11 cellular contexts compared by ENCODE assay signal in the genomic region with DNA sequence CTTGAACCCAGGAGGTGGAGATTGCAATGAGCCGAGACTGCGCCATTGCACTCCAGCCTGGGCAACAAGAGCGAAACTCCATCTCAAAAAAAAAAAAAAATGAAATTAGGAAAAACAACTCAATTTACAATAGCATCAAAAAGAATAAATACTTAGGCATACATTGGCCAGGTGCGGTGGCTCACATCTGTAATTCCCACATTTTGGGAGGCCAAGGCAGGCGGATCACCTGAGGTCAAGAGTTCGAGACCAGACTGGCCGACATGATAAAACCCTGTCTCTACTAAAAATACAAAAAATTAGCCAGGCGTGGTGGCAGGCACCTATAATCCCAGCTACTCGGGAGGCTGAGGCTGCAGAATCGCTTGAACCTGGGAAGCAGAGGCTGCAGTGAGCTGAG. TPM values are rescaled to one million over a fixed set of nuclear protein-coding genes. Genes with fewer than 3 reads are reported as not detected.
DNase-seq lines count a peak whose midpoint lies in the region; ATAC-seq and TF ChIP-seq lines count a peak whose summit lies in the region.
"Not testable (repeated sequence)": the region's sequence is repeated elsewhere in the genome, so short reads cannot be mapped to it uniquely, and the experiment has no call there.
"Had no signal": no experiment of that assay in that cellular context is flagged by ENCODE, and none has a peak within 500 bp of the region (broad histone marks: within the 10 kb centered on the region; RNA-seq: fewer than 3 reads in every experiment).

No MANE protein-coding gene starts in this region.

- not testable (repeated sequence) for H3K27me3 ChIP-seq in CD4-positive, alpha-beta memory T cell (ENCODE audit: insufficient read depth, low read length); effector memory CD4-positive, alpha-beta T cell (replicated peaks; ENCODE audit: control insufficient read depth, insufficient read depth, low read length, poor library complexity, severe bottlenecking); stomach

- not testable (repeated sequence) for DNase-seq in CD4-positive, alpha-beta memory T cell; activated CD8-positive, alpha-beta T cell treated with anti-CD3 and anti-CD28 coated beads, Interleukin-2, amount 10 ng/mL, durations not matched to agents 7 days and 5 days; activated naive CD4-positive, alpha-beta T cell treated with anti-CD3 and anti-CD28 coated beads, Interleukin-2, amount 10 ng/mL, durations not matched to agents 7 days and 5 days; effector memory CD4-positive, alpha-beta T cell; naive thymus-derived CD8-positive, alpha-beta T cell
- DNase-seq in stomach = peak; percentile 17

- peaks cover 30 to 60% (median 45%) of the 10 kb centered on the region in 4 donors for H3K4me1 Mint-ChIP-seq in CD4-positive, alpha-beta memory T cell
- peaks cover 54% of the 10 kb centered on the region for H3K4me1 Mint-ChIP-seq in T-helper 1 cell treated with Interleukin-12 subunit alpha and Interleukin-12 subunit beta and Interleukin-4 antibody, amounts not matched to agents 30 μg/mL and 1 μg/mL, for 36 hours (ENCODE audit: low read depth)
- peaks cover 72% of the 10 kb centered on the region for H3K4me1 Mint-ChIP-seq in activated CD8-positive, alpha-beta T cell treated with anti-CD3 and anti-CD28 coated beads, Interleukin-2, amount 10 ng/mL, durations not matched to agents 7 days and 5 days (ENCODE audit: low read depth)
- H3K4me1 Mint-ChIP-seq in activated naive CD4-positive, alpha-beta T cell treated with anti-CD3 and anti-CD28 coated beads, Interleukin-2, amount 10 ng/mL, durations not matched to agents 7 days and 5 days = peaks cover 75% of the 10 kb centered on the region
- peaks cover 30 to 71% (median 61%) of the 10 kb centered on the region in 4 donors for H3K4me1 Mint-ChIP-seq in naive thymus-derived CD8-positive, alpha-beta T cell

- H3K36me3 Mint-ChIP-seq in CD4-positive, alpha-beta memory T cell; T-helper 1 cell treated with Interleukin-12 subunit alpha and Interleukin-12 subunit beta and Interleukin-4 antibody, amounts not matched to agents 30 μg/mL and 1 μg/mL, for 36 hours (ENCODE audit: low read depth); activated CD8-positive, alpha-beta T cell treated with anti-CD3 and anti-CD28 coated beads, Interleukin-2, amount 10 ng/mL, durations not matched to agents 7 days and 5 days (ENCODE audit: low read depth); activated naive CD4-positive, alpha-beta T cell treated with anti-CD3 and anti-CD28 coated beads, Interleukin-2, amount 10 ng/mL, durations not matched to agents 7 days and 5 days; naive thymus-derived CD8-positive, alpha-beta T cell: not testable (repeated sequence)

- intact Hi-C loops in CD4-positive, alpha-beta memory T cell (cut with micrococcal nuclease) = loop anchor here (1.0 to 10.0 kb wide), 4 partner anchors 17 to 357 kb away; partner anchors contain the start of genes CD27, CD4, MRPL51 and ZNF384
- intact Hi-C loops in stomach (cut with DNase I; ENCODE audit: low total_unique reads) = loop anchor here (5.0 to 10.0 kb wide), 2 partner anchors 35 to 107 kb away; partner anchors contain the start of gene GAPDH

- peaks cover 54% of the 10 kb centered on the region for H3K4me1 ChIP-seq in CD4-positive, alpha-beta memory T cell (ENCODE audit: insufficient read depth, low read length)
- H3K4me1 ChIP-seq in effector memory CD4-positive, alpha-beta T cell (ENCODE audit: control insufficient read depth, insufficient read depth, low read length, poor library complexity, severe bottlenecking) = peaks cover 20% of the 10 kb centered on the region
- peaks cover 19 to 34% (median 25%) of the 10 kb centered on the region in 4 donors for H3K4me1 ChIP-seq in stomach

- H3K27ac ChIP-seq in CD4-positive, alpha-beta memory T cell (ENCODE audit: low read depth, low read length) = peak overlapping the region; percentile 63
- H3K27ac ChIP-seq in KOPT-K1 (ENCODE audit: low read depth, low read length, poor library complexity, severe bottlenecking) (peak overlapping the region; percentile 77), stomach (peak overlapping the region in 1 of 5 donors; percentile 53)
- peak overlapping the region; percentile 67 for H3K27ac ChIP-seq in effector memory CD4-positive, alpha-beta T cell (ENCODE audit: insufficient read depth, low read length, poor library complexity, severe bottlenecking)

- not testable (repeated sequence) for ATAC-seq in activated CD8-positive, alpha-beta T cell treated with anti-CD3 and anti-CD28 coated beads, Interleukin-2, amount 10 ng/mL, durations not matched to agents 7 days and 5 days; naive thymus-derived CD8-positive, alpha-beta T cell

- peak overlapping the region; percentile 65 to 98 (median 96) for H3K27ac Mint-ChIP-seq in CD4-positive, alpha-beta memory T cell
- H3K27ac Mint-ChIP-seq in T-helper 1 cell treated with Interleukin-12 subunit alpha and Interleukin-12 subunit beta and Interleukin-4 antibody, amounts not matched to agents 30 μg/mL and 1 μg/mL, for 36 hours = peak overlapping the region; percentile 93
- peak overlapping the region; percentile 90 for H3K27ac Mint-ChIP-seq in activated CD8-positive, alpha-beta T cell treated with anti-CD3 and anti-CD28 coated beads, Interleukin-2, amount 10 ng/mL, durations not matched to agents 7 days and 5 days
- H3K27ac Mint-ChIP-seq in activated naive CD4-positive, alpha-beta T cell treated with anti-CD3 and anti-CD28 coated beads, Interleukin-2, amount 10 ng/mL, durations not matched to agents 7 days and 5 days = peak overlapping the region; percentile 94
- H3K27ac Mint-ChIP-seq in naive thymus-derived CD8-positive, alpha-beta T cell = peak overlapping the region; percentile 98 to 100 (median 99)

- not testable (repeated sequence) for H3K4me3 ChIP-seq in CD4-positive, alpha-beta memory T cell (ENCODE audit: low read length in 2 of 2); effector memory CD4-positive, alpha-beta T cell (ENCODE audit: insufficient read depth, low read depth, low read length, poor library complexity, severe bottlenecking); stomach

- not testable (repeated sequence) for H3K9me3 ChIP-seq in CD4-positive, alpha-beta memory T cell (ENCODE audit: control insufficient read depth in 1 of 2, low read length in 2 of 2); KOPT-K1 (ENCODE audit: insufficient read depth, low read length, poor library complexity, severe bottlenecking); effector memory CD4-positive, alpha-beta T cell (ENCODE audit: control insufficient read depth, low read length); stomach

- not testable (repeated sequence) for H3K9me3 Mint-ChIP-seq in CD4-positive, alpha-beta memory T cell; T-helper 1 cell treated with Interleukin-12 subunit alpha and Interleukin-12 subunit beta and Interleukin-4 antibody, amounts not matched to agents 30 μg/mL and 1 μg/mL, for 36 hours; activated CD8-positive, alpha-beta T cell treated with anti-CD3 and anti-CD28 coated beads, Interleukin-2, amount 10 ng/mL, durations not matched to agents 7 days and 5 days (ENCODE audit: insufficient read depth); activated naive CD4-positive, alpha-beta T cell treated with anti-CD3 and anti-CD28 coated beads, Interleukin-2, amount 10 ng/mL, durations not matched to agents 7 days and 5 days; naive thymus-derived CD8-positive, alpha-beta T cell

- H3K4me3 Mint-ChIP-seq in CD4-positive, alpha-beta memory T cell; T-helper 1 cell treated with Interleukin-12 subunit alpha and Interleukin-12 subunit beta and Interleukin-4 antibody, amounts not matched to agents 30 μg/mL and 1 μg/mL, for 36 hours: not testable (repeated sequence)
- peak overlapping the region; percentile 62 for H3K4me3 Mint-ChIP-seq in activated CD8-positive, alpha-beta T cell treated with anti-CD3 and anti-CD28 coated beads, Interleukin-2, amount 10 ng/mL, durations not matched to agents 7 days and 5 days
- peak overlapping the region; percentile 64 for H3K4me3 Mint-ChIP-seq in activated naive CD4-positive, alpha-beta T cell treated with anti-CD3 and anti-CD28 coated beads, Interleukin-2, amount 10 ng/mL, durations not matched to agents 7 days and 5 days
- H3K4me3 Mint-ChIP-seq in naive thymus-derived CD8-positive, alpha-beta T cell = peak overlapping the region in 7 of 10 donors; percentile 74 to 89 (median 86)

- not testable (repeated sequence) for TF ChIP-seq EP300 in stomach (IDR thresholded peaks at IDR 0.05)

- CTCF ChIA-PET in CD4-positive, alpha-beta memory T cell (lab: Charles Lee; ENCODE audit: partially characterized antibody) = interaction anchor here (0.7 to 7.7 kb wide), 6 partner anchors 10 to 110 kb away, joined by 3 to 341 read pairs (median 6); partner anchors contain the start of gene GAPDH
- CTCF ChIA-PET in activated CD8-positive, alpha-beta T cell treated with anti-CD3 and anti-CD28 coated beads, Interleukin-2, amount 10 ng/mL, durations not matched to agents 7 days and 5 days (lab: Charles Lee) = interaction anchor here (0.9 to 7.8 kb wide), 5 partner anchors 9 to 110 kb away, joined by 3 to 288 read pairs (median 4); partner anchors contain the start of gene GAPDH
- CTCF ChIA-PET in activated naive CD4-positive, alpha-beta T cell treated with anti-CD3 and anti-CD28 coated beads, Interleukin-2, amount 10 ng/mL, durations not matched to agents 7 days and 5 days (lab: Charles Lee) = interaction anchor here (0.9 to 7.6 kb wide), 3 partner anchors 11 to 36 kb away, joined by 4 to 231 read pairs (median 41); partner anchors contain the start of gene CD27

- POLR2A ChIA-PET in CD4-positive, alpha-beta memory T cell (lab: Charles Lee; ENCODE audit: partially characterized antibody) = interaction anchor here (0.6 to 8.2 kb wide), 9 partner anchors 11 to 109 kb away, joined by 3 to 284 read pairs (median 55); partner anchors contain the start of genes CD27, GAPDH, TAPBPL and VAMP1
- POLR2A ChIA-PET in activated CD8-positive, alpha-beta T cell treated with anti-CD3 and anti-CD28 coated beads, Interleukin-2, amount 10 ng/mL, durations not matched to agents 7 days and 5 days (lab: Charles Lee) = interaction anchor here (1.0 to 6.1 kb wide), 8 partner anchors 18 to 105 kb away, joined by 3 to 49 read pairs (median 6); partner anchors contain the start of genes TAPBPL and VAMP1
- POLR2A ChIA-PET in naive thymus-derived CD8-positive, alpha-beta T cell (lab: Charles Lee) = interaction anchor here (0.7 to 8.0 kb wide), 6 partner anchors 17 to 529 kb away, joined by 4 to 248 read pairs (median 94); partner anchors contain the start of genes CD27, GAPDH, TAPBPL and VAMP1

- not testable (repeated sequence) for TF ChIP-seq POLR2A in stomach (IDR thresholded peaks at IDR 0.05)

- not testable (repeated sequence) for H3K27me3 Mint-ChIP-seq in CD4-positive, alpha-beta memory T cell; T-helper 1 cell treated with Interleukin-12 subunit alpha and Interleukin-12 subunit beta and Interleukin-4 antibody, amounts not matched to agents 30 μg/mL and 1 μg/mL, for 36 hours (ENCODE audit: low read depth); activated CD8-positive, alpha-beta T cell treated with anti-CD3 and anti-CD28 coated beads, Interleukin-2, amount 10 ng/mL, durations not matched to agents 7 days and 5 days (ENCODE audit: low read depth); activated naive CD4-positive, alpha-beta T cell treated with anti-CD3 and anti-CD28 coated beads, Interleukin-2, amount 10 ng/mL, durations not matched to agents 7 days and 5 days; naive thymus-derived CD8-positive, alpha-beta T cell

- not testable (repeated sequence) for TF ChIP-seq CTCF in stomach (IDR thresholded peaks at IDR 0.05)

- not testable (repeated sequence) for H3K36me3 ChIP-seq in CD4-positive, alpha-beta memory T cell (ENCODE audit: insufficient read depth, low read length); KOPT-K1 (ENCODE audit: insufficient read depth, low read length); effector memory CD4-positive, alpha-beta T cell (ENCODE audit: control insufficient read depth, insufficient read depth, low read length); stomach

- WGBS in stomach, 5 donors = 88 to 96% (median 93%) methylated on average over 10 of the region's 10 CpGs

RNA-seq across cellular contexts. Expression of gene CD27, which starts 17.0 kb away (rescaled TPM):
- 100 to 1,000 TPM; 117 to 124 TPM for total RNA-seq in CD4-positive, alpha-beta memory T cell
- polyA plus RNA-seq in CD4-positive, alpha-beta memory T cell = 100 to 1,000 TPM; 343 to 402 TPM
- total RNA-seq in activated CD8-positive, alpha-beta T cell treated with anti-CD3 and anti-CD28 coated beads, Interleukin-2, amount 10 ng/mL, durations not matched to agents 7 days and 5 days = 100 to 1,000 TPM; 112 to 131 TPM
- total RNA-seq in naive thymus-derived CD8-positive, alpha-beta T cell = 100 to 1,000 TPM; 149 to 150 TPM
- 100 to 1,000 TPM; 391 to 632 (median 577) TPM for polyA plus RNA-seq in naive thymus-derived CD8-positive, alpha-beta T cell
- total RNA-seq in stomach = 1 to 10 TPM in 1 of 5 donors, under 1 TPM in 1, not detected in 3; 0.92 to 8.7 TPM
- 1 to 10 TPM; 1.7 to 5.8 (median 3.2) TPM for polyA plus RNA-seq in stomach
- total RNA-seq: A673, H4, RPMI7951 had no signal

RNA-seq across cellular contexts. Expression of gene TAPBPL, which starts 24.0 kb away (rescaled TPM):
- 10 to 100 TPM; 66.4 to 66.9 TPM for total RNA-seq in CD4-positive, alpha-beta memory T cell
- polyA plus RNA-seq in CD4-positive, alpha-beta memory T cell = 100 to 1,000 TPM; 102 to 116 TPM
- total RNA-seq in activated CD8-positive, alpha-beta T cell treated with anti-CD3 and anti-CD28 coated beads, Interleukin-2, amount 10 ng/mL, durations not matched to agents 7 days and 5 days = 10 to 100 TPM; 31.2 to 32.5 TPM
- total RNA-seq in naive thymus-derived CD8-positive, alpha-beta T cell = 10 to 100 TPM; 42.5 to 45.4 TPM
- 100 to 1,000 TPM in 2 of 3 donors, 10 to 100 TPM in 1; 46.0 to 126 (median 106) TPM for polyA plus RNA-seq in naive thymus-derived CD8-positive, alpha-beta T cell
- total RNA-seq in stomach = 100 to 1,000 TPM in 1 of 5 donors, 10 to 100 TPM in 4; 15.2 to 115 (median 40.0) TPM
- 10 to 100 TPM; 13.0 to 15.3 (median 15.1) TPM for polyA plus RNA-seq in stomach

RNA-seq across cellular contexts. Expression of gene VAMP1, which starts 42.7 kb away (rescaled TPM):
- 100 to 1,000 TPM in 1 of 2 experiments, 10 to 100 TPM in 1; 97.7 to 101 TPM for total RNA-seq in CD4-positive, alpha-beta memory T cell
- polyA plus RNA-seq in CD4-positive, alpha-beta memory T cell = 10 to 100 TPM; 10.3 to 12.1 TPM
- 10 to 100 TPM; 46.6 to 48.9 TPM for total RNA-seq in activated CD8-positive, alpha-beta T cell treated with anti-CD3 and anti-CD28 coated beads, Interleukin-2, amount 10 ng/mL, durations not matched to agents 7 days and 5 days
- 10 to 100 TPM; 91.4 to 92.6 TPM for total RNA-seq in naive thymus-derived CD8-positive, alpha-beta T cell
- polyA plus RNA-seq in naive thymus-derived CD8-positive, alpha-beta T cell = 10 to 100 TPM in 2 of 3 donors, 1 to 10 TPM in 1; 9.7 to 13.6 (median 10.9) TPM
- 10 to 100 TPM in 2 of 5 donors, 1 to 10 TPM in 3; 1.2 to 16.5 (median 4.8) TPM for total RNA-seq in stomach
- 1 to 10 TPM in 2 of 3 donors, not detected in 1; 2.6 to 8.9 TPM for polyA plus RNA-seq in stomach

RNA-seq across cellular contexts. Expression of gene LTBR, which starts 43.8 kb away (rescaled TPM):
- 1 to 10 TPM; 1.1 to 1.3 TPM for total RNA-seq in CD4-positive, alpha-beta memory T cell
- not detected for polyA plus RNA-seq in CD4-positive, alpha-beta memory T cell
- total RNA-seq in activated CD8-positive, alpha-beta T cell treated with anti-CD3 and anti-CD28 coated beads, Interleukin-2, amount 10 ng/mL, durations not matched to agents 7 days and 5 days = under 1 TPM in 1 of 2 experiments, not detected in 1; 0.34 TPM
- total RNA-seq in naive thymus-derived CD8-positive, alpha-beta T cell = under 1 TPM; 0.91 to 0.93 TPM
- polyA plus RNA-seq in naive thymus-derived CD8-positive, alpha-beta T cell = under 1 TPM in 1 of 3 donors, not detected in 2; 0.23 TPM
- 100 to 1,000 TPM in 3 of 5 donors, 10 to 100 TPM in 2; 27.5 to 471 (median 126) TPM for total RNA-seq in stomach
- 10 to 100 TPM; 47.3 to 76.3 (median 48.3) TPM for polyA plus RNA-seq in stomach

RNA-seq across cellular contexts. Expression of gene SCNN1A, which starts 52.4 kb away (rescaled TPM):
- 1 to 10 TPM in 1 of 2 experiments, under 1 TPM in 1; 0.67 to 1.3 TPM for total RNA-seq in CD4-positive, alpha-beta memory T cell
- polyA plus RNA-seq in CD4-positive, alpha-beta memory T cell = under 1 TPM; 0.24 to 0.53 TPM
- 1 to 10 TPM in 1 of 2 experiments, under 1 TPM in 1; 0.47 to 1.5 TPM for total RNA-seq in activated CD8-positive, alpha-beta T cell treated with anti-CD3 and anti-CD28 coated beads, Interleukin-2, amount 10 ng/mL, durations not matched to agents 7 days and 5 days
- 1 to 10 TPM; 4.0 to 4.7 TPM for total RNA-seq in naive thymus-derived CD8-positive, alpha-beta T cell
- under 1 TPM; 0.06 to 0.65 (median 0.23) TPM for polyA plus RNA-seq in naive thymus-derived CD8-positive, alpha-beta T cell
- 100 to 1,000 TPM in 4 of 5 donors, 10 to 100 TPM in 1; 63.3 to 486 (median 277) TPM for total RNA-seq in stomach
- 10 to 100 TPM; 16.6 to 98.0 (median 47.5) TPM for polyA plus RNA-seq in stomach
- total RNA-seq: A673, RPMI7951 had no signal

Comparison
In these comparisons a context has a peak if more than half of its experiments do, and no peak if none do; other contexts are left out.
1. RNA of gene CD27, which starts 17.0 kb away (total RNA-seq): 149 to 150 TPM in naive thymus-derived CD8-positive, alpha-beta T cell, 112 to 131 TPM in activated CD8-positive, alpha-beta T cell treated with anti-CD3 and anti-CD28 coated beads, Interleukin-2, amount 10 ng/mL, durations not matched to agents 7 days and 5 days and 117 to 124 TPM in CD4-positive, alpha-beta memory T cell; 0.92 to 8.7 TPM in stomach; every median in the first group is over 10 times any median in the second.
2. Peak in every context shown above with its lines, with median percentiles within 50 percentile points of each other: H3K27ac Mint-ChIP-seq.